In the genomic region with DNA sequence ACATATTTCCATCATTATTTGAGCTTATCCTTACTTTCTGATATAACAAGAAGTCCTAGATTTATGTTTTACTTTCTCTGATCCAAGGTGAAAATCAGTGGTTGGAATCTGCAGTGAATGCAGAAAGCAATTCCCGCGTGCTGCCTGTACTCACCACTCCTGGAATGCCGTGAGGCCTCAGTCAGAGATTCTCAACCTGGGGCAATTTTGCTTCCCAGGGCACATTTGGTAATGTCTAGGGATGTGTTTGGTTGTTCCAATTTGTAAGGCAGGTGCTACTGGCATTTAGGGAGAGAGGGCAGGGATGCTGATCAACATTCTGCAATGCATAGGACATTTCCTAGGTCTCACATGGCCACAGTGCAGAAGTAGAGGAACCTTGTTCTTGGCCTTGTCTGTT, we compare ENCODE assay signal across 12 cellular contexts. TPM values are rescaled to one million over a fixed set of nuclear protein-coding genes. Genes with fewer than 3 reads are reported as not detected.
"Had no signal": no experiment of that assay in that cellular context is flagged by ENCODE, and none has a peak within 500 bp of the region (broad histone marks: within the 10 kb centered on the region; RNA-seq: fewer than 3 reads in every experiment).

No MANE protein-coding gene starts in this region.

- DNase-seq: GM23248, GOT3, H7, HFFc6, IMR-90, KG1 had no signal

- H3K9ac ChIP-seq: GM23248 had no signal

- H3K4me3 ChIP-seq: GM23248, HAP-1, K562 had no signal

- H3K4me1 ChIP-seq: HAP-1 had no signal

- H3K4me3 Mint-ChIP-seq: HFFc6 had no signal

- ATAC-seq: HCT116, K562 had no signal

- H2AFZ ChIP-seq: GM23248 had no signal

- H3K9me3 ChIP-seq: HAP-1 had no signal

- FAIRE-seq: K562 had no signal

- H3K27ac ChIP-seq: GM23248, HL-60 had no signal

- H3K36me3 ChIP-seq: HAP-1 had no signal

- H3K9me3 Mint-ChIP-seq: HFFc6 had no signal

- H3K27ac Mint-ChIP-seq: HFFc6 had no signal

RNA-seq across cellular contexts. Expression of a gene that starts 23.9 kb away (rescaled TPM):
- total RNA-seq: GM23248, H4, H7, HFFc6, HT1080, IMR-90, K562 had no signal
- polyA plus RNA-seq: GM23248, IMR-90, K562 had no signal

RNA-seq across cellular contexts. Expression of a gene that starts 59.2 kb away (rescaled TPM):
- total RNA-seq: GM23248, H4, H7, HFFc6, HT1080, IMR-90, K562 had no signal
- polyA plus RNA-seq: GM23248, IMR-90, K562 had no signal
